9 cellular contexts compared by ENCODE assay signal in the genomic region with DNA sequence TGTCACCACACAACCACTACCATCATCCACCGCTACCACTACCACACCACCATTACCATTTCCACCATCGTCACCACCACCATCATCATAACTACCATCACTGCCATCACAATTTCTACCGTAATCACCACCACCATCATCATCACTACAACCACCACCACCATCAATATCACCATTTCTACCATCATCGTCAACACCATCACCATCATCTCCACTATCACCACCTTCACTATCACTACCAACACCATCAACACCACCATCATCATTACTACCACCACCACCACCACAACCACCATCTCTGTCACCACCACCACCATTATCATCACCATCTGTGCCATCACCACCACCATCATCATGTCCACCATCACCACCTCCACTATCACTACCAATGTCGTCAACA.
"Had no signal": no experiment of that assay in that cellular context is flagged by ENCODE, and none has a peak within 500 bp of the region (broad histone marks: within the 10 kb centered on the region; RNA-seq: fewer than 3 reads in every experiment).

No MANE protein-coding gene starts in this region.

- DNase-seq: GM23248, GOT3, H9, HCEC 1CT, HFFc6, KG1 had no signal

- H3K4me3 Mint-ChIP-seq: H9, HFFc6 had no signal

- H3K27ac ChIP-seq: GM23248, HL-60 had no signal

- H3K4me3 ChIP-seq: GM23248, K562 had no signal

- ATAC-seq: K562 had no signal

- H3K9me3 Mint-ChIP-seq: H9 had no signal

- H3K9ac ChIP-seq: GM23248 had no signal

- H3K27ac Mint-ChIP-seq: H9, HFFc6 had no signal

- H2AFZ ChIP-seq: GM23248 had no signal

- H3K4me1 Mint-ChIP-seq: H9 had no signal

- FAIRE-seq: H54, K562 had no signal
